In genomic region chr2:73070651-73071451, GRCh38 we compare ENCODE assay signal across 8 cellular contexts. TPM values are rescaled to one million over a fixed set of nuclear protein-coding genes. Genes with fewer than 3 reads are reported as not detected.
DNase-seq lines count a peak whose midpoint lies in the region; ATAC-seq and TF ChIP-seq lines count a peak whose summit lies in the region.

No MANE protein-coding gene starts in this region.

- TF ChIP-seq CTCF in foreskin fibroblast (IDR thresholded peaks at IDR 0.05; ENCODE audit: low read depth, low read length) (no peak), neural crest cell (conservative IDR thresholded peaks at IDR 0.05) (no peak)

- peaks cover 3% of the 10 kb centered on the region; the same call in 1 of the 2 replicates for H3K4me1 ChIP-seq in HAP-1

- in situ Hi-C loops in G401 (cut with HindIII; ENCODE audit: low sequenced_read_pairs) (no loop called here), HAP-1 (cut with MboI; ENCODE audit: low sequenced_read_pairs) (no loop called here)

- no peaks in the 10 kb centered on the region for H3K36me3 Mint-ChIP-seq in neural crest cell (ENCODE audit: low read depth)

- H3K4me1 Mint-ChIP-seq in neural crest cell: peaks cover 35% of the 10 kb centered on the region
- peaks cover 33% of the 10 kb centered on the region for H3K4me1 Mint-ChIP-seq in stimulated activated naive CD8-positive, alpha-beta T cell treated with anti-CD3 and anti-CD28 coated beads, Interleukin-15, amount 100 ng/mL, for 72 hours

- DNase-seq in G401 (ENCODE audit: low spot score) (peak; percentile 96), HAP-1 (ENCODE audit: low spot score in 2 of 2) (peak; percentile 90 to 98), M059J (ENCODE audit: low read depth) (peak; percentile 92), SHP77 treated with DMSO at 0.1 percent for 48 hours (lab: John Stamatoyannopoulos, UW) (peak; percentile 95), activated gamma-delta T cell (lab: John Stamatoyannopoulos, UW) (peak; percentile 90), foreskin fibroblast (peak; percentile 94 to 98), neural crest cell (ENCODE audit: low read depth, low spot score) (peak; percentile 99)
- peak; percentile 98 for DNase-seq in stimulated activated naive CD8-positive, alpha-beta T cell treated with anti-CD3 and anti-CD28 coated beads, Interleukin-15, amount 100 ng/mL, for 72 hours

- H3K4me3 Mint-ChIP-seq in neural crest cell: peak overlapping the region; percentile 99
- H3K4me3 Mint-ChIP-seq in stimulated activated naive CD8-positive, alpha-beta T cell treated with anti-CD3 and anti-CD28 coated beads, Interleukin-15, amount 100 ng/mL, for 72 hours: peak overlapping the region; percentile 84 to 92

- H3K27me3 Mint-ChIP-seq in neural crest cell (ENCODE audit: low read depth): no peaks in the 10 kb centered on the region
- H3K27me3 Mint-ChIP-seq in stimulated activated naive CD8-positive, alpha-beta T cell treated with anti-CD3 and anti-CD28 coated beads, Interleukin-15, amount 100 ng/mL, for 72 hours: no peaks in the 10 kb centered on the region

- peak; percentile 90 for ATAC-seq in stimulated activated naive CD8-positive, alpha-beta T cell treated with anti-CD3 and anti-CD28 coated beads, Interleukin-15, amount 100 ng/mL, for 72 hours

- H3K4me3 ChIP-seq in HAP-1: peak overlapping the region; percentile 93
- peak overlapping the region; percentile 67 to 83 for H3K4me3 ChIP-seq in foreskin fibroblast (ENCODE audit: low read depth in 1 of 2, low read length in 2 of 2)

- peak overlapping the region; percentile 98 for H3K27ac Mint-ChIP-seq in neural crest cell (ENCODE audit: unreplicated experiment)
- H3K27ac Mint-ChIP-seq in stimulated activated naive CD8-positive, alpha-beta T cell treated with anti-CD3 and anti-CD28 coated beads, Interleukin-15, amount 100 ng/mL, for 72 hours: peak overlapping the region; percentile 85 to 97

- H3K9me3 Mint-ChIP-seq in neural crest cell: no peaks in the 10 kb centered on the region
- H3K9me3 Mint-ChIP-seq in stimulated activated naive CD8-positive, alpha-beta T cell treated with anti-CD3 and anti-CD28 coated beads, Interleukin-15, amount 100 ng/mL, for 72 hours: no peaks in the 10 kb centered on the region

- no peaks in the 10 kb centered on the region for H3K9me3 ChIP-seq in HAP-1

- no peaks in the 10 kb centered on the region for H3K27me3 ChIP-seq in HAP-1 (ENCODE audit: low read depth)

- H3K36me3 ChIP-seq in HAP-1 (replicated peaks): peaks cover 4% of the 10 kb centered on the region

RNA-seq across cellular contexts. Expression of gene SFXN5, which starts 0.7 kb away (rescaled TPM):
- 11.4 and 24.6 TPM in 2 replicates for total RNA-seq in G401 (2014; rRNA removed; shearing (Covaris generic))
- 7.9 and 17.3 TPM in 2 replicates for total RNA-seq in M059J (2014; rRNA removed; shearing (Covaris generic))
- total RNA-seq in neural crest cell: 21.8 and 23.3 TPM in 2 replicates

RNA-seq across cellular contexts. Expression of gene RAB11FIP5, which starts 41.9 kb away (rescaled TPM):
- total RNA-seq in G401 (2014; rRNA removed; shearing (Covaris generic)): 18.1 and 19.0 TPM in 2 replicates
- 19.4 and 40.8 TPM in 2 replicates for total RNA-seq in M059J (2014; rRNA removed; shearing (Covaris generic))
- total RNA-seq in neural crest cell: 6.7 and 10.1 TPM in 2 replicates

Comparison
In these comparisons a context has a peak if more than half of its experiments do, and no peak if none do; other contexts are left out.
1. Peak in every context shown above with its lines: DNase-seq, ATAC-seq and H3K4me3 ChIP-seq.